In the genomic region with DNA sequence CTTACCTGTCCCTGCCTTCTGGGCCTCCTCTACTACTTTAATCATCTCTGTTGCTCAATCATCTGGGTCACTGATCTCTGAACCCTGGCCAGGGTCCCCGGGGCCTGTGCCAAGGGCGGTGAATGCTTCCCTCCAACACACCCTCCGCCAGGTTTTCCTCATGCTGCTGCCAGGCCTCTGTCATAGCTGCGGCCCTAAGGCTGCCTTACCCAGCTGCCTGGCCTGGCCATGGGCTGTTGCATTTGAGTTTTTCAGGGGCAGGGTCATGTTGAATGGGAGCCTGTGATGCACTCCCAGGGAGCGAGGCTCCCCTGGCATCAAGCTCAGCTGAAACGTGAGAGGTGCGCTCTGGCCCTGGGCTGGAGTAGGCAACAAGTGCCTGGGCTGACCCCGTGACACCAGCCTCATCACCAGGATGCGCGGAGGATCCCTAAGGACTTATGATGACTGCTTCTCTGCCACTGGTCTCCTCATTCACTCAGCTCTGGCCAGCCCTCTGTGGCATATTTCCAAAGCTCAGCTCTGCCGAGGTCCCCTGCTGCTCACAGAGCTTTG, we compare ENCODE assay signal across 1 cellular context.
TF ChIP-seq lines count a peak whose summit lies in the region.

No MANE protein-coding gene starts in this region.

TF ChIP-seq in liver, 16 proteins besides CTCF, POLR2A, EP300 and RAD21 (continued from another document):
- TF ChIP-seq NR2F2 (IDR thresholded peaks at IDR 0.05) (peak; percentile 97), TAF1 (conservative IDR thresholded peaks at IDR 0.05) (no peak), RXRA (IDR thresholded peaks at IDR 0.05) (peak; percentile 97 to 98), SP1 (IDR thresholded peaks at IDR 0.05) (peak; percentile 85), FOXA2 (IDR thresholded peaks at IDR 0.05) (peak; percentile 35), EGR1 (IDR thresholded peaks at IDR 0.05; ENCODE audit: low read depth in 2 of 2) (peak in 1 of 2 donors; percentile 78), GABPA (IDR thresholded peaks at IDR 0.05 in 1 of 2, conservative IDR thresholded peaks at IDR 0.05 in 1 of 2) (peak in 1 of 2 donors; percentile 35)
- TF ChIP-seq, protein P1, sequence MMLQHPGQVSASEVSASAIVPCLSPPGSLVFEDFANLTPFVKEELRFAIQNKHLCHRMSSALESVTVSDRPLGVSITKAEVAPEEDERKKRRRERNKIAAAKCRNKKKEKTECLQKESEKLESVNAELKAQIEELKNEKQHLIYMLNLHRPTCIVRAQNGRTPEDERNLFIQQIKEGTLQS (IDR thresholded peaks at IDR 0.05): peak; percentile 51
- TF ChIP-seq, protein P2, sequence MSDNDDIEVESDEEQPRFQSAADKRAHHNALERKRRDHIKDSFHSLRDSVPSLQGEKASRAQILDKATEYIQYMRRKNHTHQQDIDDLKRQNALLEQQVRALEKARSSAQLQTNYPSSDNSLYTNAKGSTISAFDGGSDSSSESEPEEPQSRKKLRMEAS (IDR thresholded peaks at IDR 0.05): peak; percentile 82
- TF ChIP-seq, protein P3, sequence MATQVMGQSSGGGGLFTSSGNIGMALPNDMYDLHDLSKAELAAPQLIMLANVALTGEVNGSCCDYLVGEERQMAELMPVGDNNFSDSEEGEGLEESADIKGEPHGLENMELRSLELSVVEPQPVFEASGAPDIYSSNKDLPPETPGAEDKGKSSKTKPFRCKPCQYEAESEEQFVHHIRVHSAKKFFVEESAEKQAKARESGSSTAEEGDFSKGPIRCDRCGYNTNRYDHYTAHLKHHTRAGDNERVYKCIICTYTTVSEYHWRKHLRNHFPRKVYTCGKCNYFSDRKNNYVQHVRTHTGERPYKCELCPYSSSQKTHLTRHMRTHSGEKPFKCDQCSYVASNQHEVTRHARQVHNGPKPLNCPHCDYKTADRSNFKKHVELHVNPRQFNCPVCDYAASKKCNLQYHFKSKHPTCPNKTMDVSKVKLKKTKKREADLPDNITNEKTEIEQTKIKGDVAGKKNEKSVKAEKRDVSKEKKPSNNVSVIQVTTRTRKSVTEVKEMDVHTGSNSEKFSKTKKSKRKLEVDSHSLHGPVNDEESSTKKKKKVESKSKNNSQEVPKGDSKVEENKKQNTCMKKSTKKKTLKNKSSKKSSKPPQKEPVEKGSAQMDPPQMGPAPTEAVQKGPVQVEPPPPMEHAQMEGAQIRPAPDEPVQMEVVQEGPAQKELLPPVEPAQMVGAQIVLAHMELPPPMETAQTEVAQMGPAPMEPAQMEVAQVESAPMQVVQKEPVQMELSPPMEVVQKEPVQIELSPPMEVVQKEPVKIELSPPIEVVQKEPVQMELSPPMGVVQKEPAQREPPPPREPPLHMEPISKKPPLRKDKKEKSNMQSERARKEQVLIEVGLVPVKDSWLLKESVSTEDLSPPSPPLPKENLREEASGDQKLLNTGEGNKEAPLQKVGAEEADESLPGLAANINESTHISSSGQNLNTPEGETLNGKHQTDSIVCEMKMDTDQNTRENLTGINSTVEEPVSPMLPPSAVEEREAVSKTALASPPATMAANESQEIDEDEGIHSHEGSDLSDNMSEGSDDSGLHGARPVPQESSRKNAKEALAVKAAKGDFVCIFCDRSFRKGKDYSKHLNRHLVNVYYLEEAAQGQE (IDR thresholded peaks at IDR 0.05): peak; percentile 67
